ENCODE assay signal across 9 cellular contexts in the genomic region with DNA sequence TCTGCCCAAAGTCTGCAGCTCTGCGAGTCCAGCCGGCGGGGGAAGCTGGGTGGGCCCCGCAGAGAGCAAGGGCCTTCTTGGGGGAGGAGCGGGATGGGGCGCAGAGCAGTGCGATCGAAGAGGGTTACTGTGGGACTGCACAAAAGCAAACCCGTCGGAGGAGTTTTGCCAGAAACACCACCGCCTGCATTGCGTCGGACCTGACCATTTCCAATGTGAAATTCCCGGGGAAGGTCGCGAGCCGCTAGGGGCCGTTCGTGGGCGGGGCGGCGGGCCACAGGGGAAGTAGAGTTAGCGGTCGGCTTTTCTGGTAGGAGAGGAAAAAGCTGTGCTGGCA. TPM values are rescaled to one million over a fixed set of nuclear protein-coding genes. Genes with fewer than 3 reads are reported as not detected.
DNase-seq lines count a peak whose midpoint lies in the region; ATAC-seq and TF ChIP-seq lines count a peak whose summit lies in the region.
"Had no signal": no experiment of that assay in that cellular context is flagged by ENCODE, and none has a peak within 500 bp of the region (broad histone marks: within the 10 kb centered on the region; RNA-seq: fewer than 3 reads in every experiment).

No MANE protein-coding gene starts in this region.

- POLR2A ChIA-PET in HEK293 (lab: Yijun Ruan, JAX): no interaction called here

- TF ChIP-seq CTCF in HEK293 (tag by site-specific recombination; IDR thresholded peaks at IDR 0.05): peak; percentile 29; the same call in 1 of the 2 replicates
- no peak for TF ChIP-seq CTCF in coronary artery (IDR thresholded peaks at IDR 0.05)
- no peak for TF ChIP-seq CTCF in gastroesophageal sphincter (IDR thresholded peaks at IDR 0.05)

- in situ Hi-C loops in KBM-7 (cut with MboI; ENCODE audit: low pct_unique_long_range_greater_than_20kb, low sequenced_read_pairs): no loop called here

- TF ChIP-seq EP300 in gastroesophageal sphincter (IDR thresholded peaks at IDR 0.05): no peak

- H3K4me1 ChIP-seq in HEK293 (ENCODE audit: control insufficient read depth, insufficient read depth, low read length) (peaks cover 5% of the 10 kb centered on the region; the same call in 1 of the 2 replicates), neuron (ENCODE audit: insufficient read depth, low read length) (peaks cover 21% of the 10 kb centered on the region), gastroesophageal sphincter (peaks cover 0 to 32% (median 21%) of the 10 kb centered on the region in 3 donors)

- DNase-seq in CD1c-positive myeloid dendritic cell (ENCODE audit: extremely low spot score) (peak; percentile 4), coronary artery (ENCODE audit: low spot score) (no peak), KBM-7 (no peak)

- H2AFZ ChIP-seq in neuron (ENCODE audit: low read depth, low read length): peak overlapping the region; percentile 43

- H3K36me3 ChIP-seq in HEK293 (ENCODE audit: control insufficient read depth in 2 of 2, insufficient read depth in 1 of 2, low read length in 2 of 2): no peaks in the 10 kb centered on the region
- no peaks in the 10 kb centered on the region for H3K36me3 ChIP-seq in neuron (ENCODE audit: insufficient read depth, low read length)
- H3K36me3 ChIP-seq in gastroesophageal sphincter: no peaks in the 10 kb centered on the region

- WGBS in gastroesophageal sphincter (ENCODE audit: low coverage in 1 of 2), 2 donors: 3 to 4% methylated on average over 8 to 10 of the region's 24 CpGs

- H3K27ac ChIP-seq in HEK293 (ENCODE audit: extremely low read depth, low read depth, low read length) (no peak overlapping the region), coronary artery (no peak overlapping the region), gastroesophageal sphincter (no peak overlapping the region)

- no peak for TF ChIP-seq POLR2A in gastroesophageal sphincter (IDR thresholded peaks at IDR 0.05)

- CTCF ChIA-PET in HEK293 (lab: Yijun Ruan, JAX): interaction anchor here (0.7 to 4.3 kb wide), 5 partner anchors 11 to 1715 kb away, joined by 3 to 34 read pairs (median 3); no protein-coding TSS in a partner anchor

- H3K9me3 ChIP-seq in HEK293 (ENCODE audit: control insufficient read depth, insufficient read depth, low read depth, low read length): no peaks in the 10 kb centered on the region
- peaks cover 11% of the 10 kb centered on the region for H3K9me3 ChIP-seq in neuron (ENCODE audit: low read length)
- no peaks in the 10 kb centered on the region for H3K9me3 ChIP-seq in gastroesophageal sphincter

- ATAC-seq in gastroesophageal sphincter: no peak
- no peak for ATAC-seq in GM21423 (IDR thresholded peaks at IDR 0.05; ENCODE audit: unreplicated experiment)
- no peak for ATAC-seq in HG03045 (IDR thresholded peaks at IDR 0.05; ENCODE audit: unreplicated experiment)

- H3K4me3 ChIP-seq in HEK293 (ENCODE audit: low read depth, low read length): peak overlapping the region; percentile 38
- peak overlapping the region; percentile 73 for H3K4me3 ChIP-seq in coronary artery
- no peak overlapping the region for H3K4me3 ChIP-seq in neuron (ENCODE audit: low read length)
- peak overlapping the region in 1 of 2 donors; percentile 50 for H3K4me3 ChIP-seq in gastroesophageal sphincter

- H3K27me3 ChIP-seq in neuron (ENCODE audit: insufficient read depth, low read length) (peaks cover 68% of the 10 kb centered on the region), gastroesophageal sphincter (peaks cover 87% of the 10 kb centered on the region)

TF ChIP-seq in HEK293, 187 proteins besides CTCF, POLR2A, EP300 and RAD21:
- TF ChIP-seq ZNF692 (tag by site-specific recombination; IDR thresholded peaks at IDR 0.05): peak; percentile 95
- TF ChIP-seq, protein P1, sequence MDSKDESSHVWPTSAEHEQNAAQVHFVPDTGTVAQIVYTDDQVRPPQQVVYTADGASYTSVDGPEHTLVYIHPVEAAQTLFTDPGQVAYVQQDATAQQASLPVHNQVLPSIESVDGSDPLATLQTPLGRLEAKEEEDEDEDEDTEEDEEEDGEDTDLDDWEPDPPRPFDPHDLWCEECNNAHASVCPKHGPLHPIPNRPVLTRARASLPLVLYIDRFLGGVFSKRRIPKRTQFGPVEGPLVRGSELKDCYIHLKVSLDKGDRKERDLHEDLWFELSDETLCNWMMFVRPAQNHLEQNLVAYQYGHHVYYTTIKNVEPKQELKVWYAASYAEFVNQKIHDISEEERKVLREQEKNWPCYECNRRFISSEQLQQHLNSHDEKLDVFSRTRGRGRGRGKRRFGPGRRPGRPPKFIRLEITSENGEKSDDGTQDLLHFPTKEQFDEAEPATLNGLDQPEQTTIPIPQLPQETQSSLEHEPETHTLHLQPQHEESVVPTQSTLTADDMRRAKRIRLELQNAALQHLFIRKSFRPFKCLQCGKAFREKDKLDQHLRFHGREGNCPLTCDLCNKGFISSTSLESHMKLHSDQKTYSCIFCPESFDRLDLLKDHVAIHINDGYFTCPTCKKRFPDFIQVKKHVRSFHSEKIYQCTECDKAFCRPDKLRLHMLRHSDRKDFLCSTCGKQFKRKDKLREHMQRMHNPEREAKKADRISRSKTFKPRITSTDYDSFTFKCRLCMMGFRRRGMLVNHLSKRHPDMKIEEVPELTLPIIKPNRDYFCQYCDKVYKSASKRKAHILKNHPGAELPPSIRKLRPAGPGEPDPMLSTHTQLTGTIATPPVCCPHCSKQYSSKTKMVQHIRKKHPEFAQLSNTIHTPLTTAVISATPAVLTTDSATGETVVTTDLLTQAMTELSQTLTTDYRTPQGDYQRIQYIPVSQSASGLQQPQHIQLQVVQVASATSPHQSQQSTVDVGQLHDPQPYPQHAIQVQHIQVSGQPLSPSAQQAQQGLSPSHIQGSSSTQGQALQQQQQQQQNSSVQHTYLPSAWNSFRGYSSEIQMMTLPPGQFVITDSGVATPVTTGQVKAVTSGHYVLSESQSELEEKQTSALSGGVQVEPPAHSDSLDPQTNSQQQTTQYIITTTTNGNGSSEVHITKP (tag by site-specific recombination; IDR thresholded peaks at IDR 0.05): peak; percentile 89
- peak; percentile 71 for TF ChIP-seq ZNF335 (tag by site-specific recombination; conservative IDR thresholded peaks at IDR 0.05)
- TF ChIP-seq ZBTB21 (tag by site-specific recombination; IDR thresholded peaks at IDR 0.05): 0 out of 2 replicates have a peak, but pooled peaks have one; percentile 7
- TF ChIP-seq ZNF777 (tag by site-specific recombination; IDR thresholded peaks at IDR 0.05; ENCODE audit: borderline replicate concordance): peak; percentile 59; the same call in 1 of the 2 replicates
- 0 out of 2 replicates have a peak, but pooled peaks have one; percentile 16 for TF ChIP-seq ZNF76 (tag by site-specific recombination; IDR thresholded peaks at IDR 0.05; ENCODE audit: borderline replicate concordance, low read depth)
- TF ChIP-seq ZBTB48 (tag by site-specific recombination; IDR thresholded peaks at IDR 0.05): peak; percentile 70; the same call in 1 of the 2 replicates
- TF ChIP-seq, protein P2, sequence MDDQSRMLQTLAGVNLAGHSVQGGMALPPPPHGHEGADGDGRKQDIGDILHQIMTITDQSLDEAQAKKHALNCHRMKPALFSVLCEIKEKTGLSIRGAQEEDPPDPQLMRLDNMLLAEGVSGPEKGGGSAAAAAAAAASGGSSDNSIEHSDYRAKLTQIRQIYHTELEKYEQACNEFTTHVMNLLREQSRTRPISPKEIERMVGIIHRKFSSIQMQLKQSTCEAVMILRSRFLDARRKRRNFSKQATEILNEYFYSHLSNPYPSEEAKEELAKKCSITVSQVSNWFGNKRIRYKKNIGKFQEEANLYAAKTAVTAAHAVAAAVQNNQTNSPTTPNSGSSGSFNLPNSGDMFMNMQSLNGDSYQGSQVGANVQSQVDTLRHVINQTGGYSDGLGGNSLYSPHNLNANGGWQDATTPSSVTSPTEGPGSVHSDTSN (CRISPR knock-in tag; IDR thresholded peaks at IDR 0.05): no peak
- TF ChIP-seq GLIS2 (tag by site-specific recombination; IDR thresholded peaks at IDR 0.05): peak; percentile 67
- peak; percentile 94 for TF ChIP-seq ZFP69B (tag by site-specific recombination; IDR thresholded peaks at IDR 0.05)
- TF ChIP-seq ZNF341 (tag by site-specific recombination; IDR thresholded peaks at IDR 0.05; ENCODE audit: low read depth): peak; percentile 50
- TF ChIP-seq ZFP3 (tag by site-specific recombination; IDR thresholded peaks at IDR 0.05; ENCODE audit: low read depth): no peak
- no peak for TF ChIP-seq GFI1B (tag by site-specific recombination; IDR thresholded peaks at IDR 0.05)

RNA-seq across cellular contexts. Expression of gene KCNA1, which starts 0.3 kb away (rescaled TPM):
- total RNA-seq in gastroesophageal sphincter: under 1 TPM in 2 of 4 donors, not detected in 2; 0.08 to 0.13 TPM
- total RNA-seq: renal cortical epithelial cell had no signal
